Comparison of ENCODE assay signal across 8 cellular contexts in the genomic region with DNA sequence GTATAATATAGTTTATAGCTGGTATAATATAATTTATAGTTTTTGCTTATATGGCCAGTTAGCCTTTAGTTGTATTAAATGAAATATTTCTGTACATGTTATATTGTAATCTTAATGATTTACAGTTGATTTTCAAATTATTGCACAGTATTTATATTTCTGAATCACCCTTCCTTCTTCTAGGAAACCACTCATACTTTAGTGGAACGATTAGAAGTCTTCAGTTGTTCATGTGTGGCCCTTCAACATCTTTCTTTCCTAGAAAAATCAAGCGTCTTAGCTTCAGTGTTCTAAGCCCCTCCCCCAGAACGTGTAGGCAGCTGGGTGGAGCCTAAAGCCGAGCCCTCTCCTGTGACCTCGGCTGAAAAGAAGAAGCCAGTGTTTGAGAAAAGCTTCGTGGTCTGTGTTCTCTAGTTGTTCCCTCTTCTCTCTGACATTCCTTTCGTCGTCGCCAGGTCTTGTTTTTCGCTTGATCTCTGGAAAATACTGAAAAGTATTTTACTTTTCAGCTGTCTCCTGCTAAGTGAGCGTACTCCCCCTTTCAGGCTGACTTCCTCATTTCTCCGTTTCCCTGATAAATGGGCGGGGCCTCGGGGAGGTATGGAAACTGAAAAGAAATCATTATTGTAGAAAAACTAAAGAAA. TPM values are rescaled to one million over a fixed set of nuclear protein-coding genes. Genes with fewer than 3 reads are reported as not detected.
DNase-seq lines count a peak whose midpoint lies in the region; ATAC-seq, FAIRE-seq and TF ChIP-seq lines count a peak whose summit lies in the region.

A gene with protein sequence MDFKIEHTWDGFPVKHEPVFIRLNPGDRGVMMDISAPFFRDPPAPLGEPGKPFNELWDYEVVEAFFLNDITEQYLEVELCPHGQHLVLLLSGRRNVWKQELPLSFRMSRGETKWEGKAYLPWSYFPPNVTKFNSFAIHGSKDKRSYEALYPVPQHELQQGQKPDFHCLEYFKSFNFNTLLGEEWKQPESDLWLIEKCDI (plus strand): TSS at position 342 of the 644 bp plus-strand sequence. CDS start 6,459 bp downstream, outside the sequence.

- peak within 1 kb of the TSS; percentile 96 for H2AFZ ChIP-seq in astrocyte (ENCODE audit: low read depth, low read length)

- DNase-seq in GM03348 (ENCODE audit: low spot score) = peak; percentile 83
- peak; percentile 27 for DNase-seq in H54 (ENCODE audit: insufficient read length, low spot score)
- DNase-seq in LoVo (ENCODE audit: low spot score) = peak; percentile 75
- DNase-seq in T-helper 17 cell = peak; percentile 40 to 45 (median 44)
- peak; percentile 52 for DNase-seq in astrocyte (ENCODE audit: low read depth)
- peak; percentile 34 for DNase-seq in hepatic stellate cell (ENCODE audit: low spot score)
- peak; percentile 10 for DNase-seq in retinal pigment epithelial cell (ENCODE audit: low read depth)
- DNase-seq in NCI-H2107 (lab: John Stamatoyannopoulos, UW) = no peak

- peaks cover 8% of the 10 kb centered on the region for H4K20me1 ChIP-seq in astrocyte (ENCODE audit: insufficient read depth, low read length)

- no peaks in the 10 kb centered on the region for H3K36me3 Mint-ChIP-seq in T-helper 17 cell (ENCODE audit: low read depth)
- no peaks in the 10 kb centered on the region for H3K36me3 Mint-ChIP-seq in astrocyte (ENCODE audit: low read depth, unreplicated experiment)

- H3K27me3 Mint-ChIP-seq in T-helper 17 cell (no peaks in the 10 kb centered on the region), astrocyte (ENCODE audit: low read depth, unreplicated experiment) (no peaks in the 10 kb centered on the region)

- H3K36me3 ChIP-seq in astrocyte (ENCODE audit: insufficient read depth, low read length) = no peaks in the 10 kb centered on the region

- H3K4me3 Mint-ChIP-seq in T-helper 17 cell (peak within 1 kb of the TSS; percentile 93), astrocyte (ENCODE audit: unreplicated experiment) (peak within 1 kb of the TSS; percentile 99)

- peak within 1 kb of the TSS; percentile 92 for H3K9ac ChIP-seq in astrocyte (ENCODE audit: low read length)

- peaks cover 6% of the 10 kb centered on the region for H3K4me1 ChIP-seq in astrocyte (ENCODE audit: insufficient read depth, low read length)

- peak within 1 kb of the TSS; percentile 92 for H3K4me3 ChIP-seq in astrocyte (ENCODE audit: insufficient read depth, low read depth, low read length)
- peak within 1 kb of the TSS; percentile 80 for H3K4me3 ChIP-seq in retinal pigment epithelial cell (ENCODE audit: low read length)

- peaks cover 12% of the 10 kb centered on the region for H3K4me1 Mint-ChIP-seq in T-helper 17 cell
- peaks cover 4% of the 10 kb centered on the region for H3K4me1 Mint-ChIP-seq in astrocyte (ENCODE audit: low read depth, unreplicated experiment)

- H3K4me2 ChIP-seq in astrocyte (ENCODE audit: low read length) = peak within 1 kb of the TSS; percentile 86

- H3K79me2 ChIP-seq in astrocyte (ENCODE audit: insufficient read depth, low read length) = peaks cover 19% of the 10 kb centered on the region

- H3K9me3 Mint-ChIP-seq in astrocyte (ENCODE audit: unreplicated experiment) = no peaks in the 10 kb centered on the region

- H3K27ac ChIP-seq in astrocyte (ENCODE audit: low read depth, low read length) = peak within 1 kb of the TSS; percentile 94

- peak; percentile 41; the same call in 1 of the 2 replicates for TF ChIP-seq POLR2A in H54 (IDR thresholded peaks at IDR 0.05; ENCODE audit: low read depth, low read length)

- no peaks in the 10 kb centered on the region for H3K9me3 ChIP-seq in T-helper 17 cell (ENCODE audit: control insufficient read depth, low read length, poor library complexity, severe bottlenecking)
- no peaks in the 10 kb centered on the region for H3K9me3 ChIP-seq in astrocyte (ENCODE audit: insufficient read depth, low read depth, low read length)

- H3K27ac Mint-ChIP-seq in T-helper 17 cell (peak within 1 kb of the TSS; percentile 89), astrocyte (ENCODE audit: unreplicated experiment) (peak within 1 kb of the TSS; percentile 98)

- TF ChIP-seq CTCF in astrocyte (IDR thresholded peaks at IDR 0.05; ENCODE audit: insufficient read depth, low read depth, low read length) = no peak
- TF ChIP-seq CTCF in retinal pigment epithelial cell (conservative IDR thresholded peaks at IDR 0.05; ENCODE audit: low read depth, low read length) = no peak

- peak; percentile 44 for ATAC-seq in T-helper 17 cell

- FAIRE-seq in H54 (lab: Jason Lieb, UNC) (no peak), astrocyte (lab: Jason Lieb, UNC) (peak; percentile 20)

- H3K27me3 ChIP-seq in astrocyte (ENCODE audit: insufficient read depth, low read length) = no peaks in the 10 kb centered on the region

RNA-seq across cellular contexts. Expression of the gene that starts here (rescaled TPM):
- total RNA-seq in T-helper 17 cell (10 to 100 TPM in 1 of 2 donors, 1 to 10 TPM in 1; 8.4 to 12.1 TPM), astrocyte (9.6 and 10.6 TPM in 2 replicates)
